ENCODE assay signal across 9 cellular contexts in the genomic region with DNA sequence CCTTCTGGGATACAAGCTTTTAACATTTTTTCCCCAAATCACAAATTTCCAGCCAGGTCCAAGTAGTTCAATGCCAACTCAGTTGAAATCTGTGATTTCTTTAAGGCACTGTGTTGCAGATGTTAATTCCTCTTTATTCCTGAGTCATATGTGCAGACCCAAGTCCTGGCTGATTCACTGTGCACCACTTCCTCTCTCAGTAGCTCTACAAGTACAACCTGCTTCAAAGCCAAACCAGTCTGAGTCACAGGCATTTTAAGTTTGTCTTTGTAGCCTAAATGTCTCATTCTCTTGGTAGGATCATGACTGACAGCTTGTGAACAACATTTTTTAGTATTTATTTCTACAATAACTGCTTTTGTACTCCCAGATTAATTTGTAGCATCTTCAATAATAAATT.
A peak's percentile ranks its signal among the peaks of the same experiment; 100 is the strongest.
DNase-seq lines count a peak whose midpoint lies in the region; ATAC-seq and TF ChIP-seq lines count a peak whose summit lies in the region.
"Had no signal": no experiment of that assay in that cellular context is flagged by ENCODE, and none has a peak within 500 bp of the region (broad histone marks: within the 10 kb centered on the region; RNA-seq: fewer than 3 reads in every experiment).

No MANE protein-coding gene starts in this region.

- H3K36me3 Mint-ChIP-seq in Caco-2 (ENCODE audit: insufficient read depth, unreplicated experiment): peaks cover 5% of the 10 kb centered on the region

- CTCF ChIA-PET in Caco-2 (lab: Charles Lee): interaction anchor here (0.6 kb wide), 1 partner anchor 56 kb away, joined by 5 read pairs; no protein-coding TSS in a partner anchor

- H2AFZ ChIP-seq in osteoblast (ENCODE audit: low read length): no peak overlapping the region

- intact Hi-C loops in Caco-2 (cut with micrococcal nuclease; ENCODE audit: unreplicated experiment): no loop called here

- DNase-seq in COLO829 (ENCODE audit: low spot score) (peak; percentile 74), NOMO-1 treated with dmso at 0.1 percent for 144 hours (lab: John Stamatoyannopoulos, UW; ENCODE audit: unreplicated experiment) (peak; percentile 90), amniotic stem cell (lab: John Stamatoyannopoulos, UW) (peak; percentile 52), osteoblast (ENCODE audit: insufficient read length, low spot score, missing footprints) (peak; percentile 80), activated gamma-delta T cell (lab: John Stamatoyannopoulos, UW) (no peak), Caco-2 (no peak), ecto neural progenitor cell (ENCODE audit: low spot score) (no peak)
- DNase-seq: right cardiac atrium had no signal

- H3K27ac Mint-ChIP-seq in Caco-2 (ENCODE audit: unreplicated experiment): no peak overlapping the region

- H3K27me3 ChIP-seq in osteoblast (ENCODE audit: insufficient read depth, low read length) (no peaks in the 10 kb centered on the region), Caco-2 (replicated peaks; ENCODE audit: control insufficient read depth, insufficient read depth, low read length) (no peaks in the 10 kb centered on the region)

- TF ChIP-seq CTCF in osteoblast (IDR thresholded peaks at IDR 0.05; ENCODE audit: extremely low read depth, low read depth, low read length) (no peak), Caco-2 (IDR thresholded peaks at IDR 0.05; ENCODE audit: insufficient read depth in 1 of 2, low read depth in 1 of 2, low read length in 1 of 2, severe bottlenecking in 1 of 2, unreplicated experiment in 1 of 2) (no peak)

- H3K4me1 ChIP-seq in osteoblast (ENCODE audit: insufficient read depth, low read length) (peaks cover 19% of the 10 kb centered on the region), Caco-2 (no peaks in the 10 kb centered on the region)

- no peaks in the 10 kb centered on the region for H3K9me3 Mint-ChIP-seq in Caco-2 (ENCODE audit: unreplicated experiment)

- no peak overlapping the region for H3K4me3 Mint-ChIP-seq in Caco-2 (ENCODE audit: unreplicated experiment)

- H3K4me2 ChIP-seq in osteoblast (ENCODE audit: insufficient read depth, low read length): no peak overlapping the region

- no TSS peak for BruUV-seq in Caco-2 (replicated peaks; lab: Mats Ljungman, UMichigan)

- no peaks in the 10 kb centered on the region for H3K4me1 Mint-ChIP-seq in Caco-2 (ENCODE audit: low read depth, unreplicated experiment)

- H3K4me3 ChIP-seq in osteoblast (ENCODE audit: insufficient read depth, low read length) (no peak overlapping the region), Caco-2 (ENCODE audit: low read depth, low read length) (no peak overlapping the region)

- H3K36me3 ChIP-seq in osteoblast (ENCODE audit: insufficient read depth, low read length): no peaks in the 10 kb centered on the region
- H3K36me3 ChIP-seq in Caco-2 (ENCODE audit: control insufficient read depth, insufficient read depth, low read length): no peaks in the 10 kb centered on the region

- no peaks in the 10 kb centered on the region for H3K27me3 Mint-ChIP-seq in Caco-2 (ENCODE audit: insufficient read depth, unreplicated experiment)

- no peaks in the 10 kb centered on the region for H4K20me1 ChIP-seq in osteoblast (ENCODE audit: insufficient read depth, low read length)

- no peak for ATAC-seq in GM18858 (IDR thresholded peaks at IDR 0.05; ENCODE audit: unreplicated experiment)

- no peaks in the 10 kb centered on the region for H3K79me2 ChIP-seq in osteoblast (ENCODE audit: insufficient read depth, low read length)

- H3K27ac ChIP-seq in osteoblast (ENCODE audit: low read depth, low read length): no peak overlapping the region

- POLR2A ChIA-PET in Caco-2 (lab: Charles Lee): no interaction called here

- H3K9me3 ChIP-seq in osteoblast (ENCODE audit: low read depth, low read length) (no peaks in the 10 kb centered on the region), Caco-2 (no peaks in the 10 kb centered on the region)

Comparison
In these comparisons a context has a peak if more than half of its experiments do, and no peak if none do; other contexts are left out.
1. DNase-seq: peak in COLO829 (single experiment), NOMO-1 treated with dmso at 0.1 percent for 144 hours (single experiment), amniotic stem cell (single experiment) and osteoblast (single experiment); none in activated gamma-delta T cell (single experiment), Caco-2 (0 of 2) and ecto neural progenitor cell (single experiment).